8 cellular contexts compared by ENCODE assay signal in the genomic region with DNA sequence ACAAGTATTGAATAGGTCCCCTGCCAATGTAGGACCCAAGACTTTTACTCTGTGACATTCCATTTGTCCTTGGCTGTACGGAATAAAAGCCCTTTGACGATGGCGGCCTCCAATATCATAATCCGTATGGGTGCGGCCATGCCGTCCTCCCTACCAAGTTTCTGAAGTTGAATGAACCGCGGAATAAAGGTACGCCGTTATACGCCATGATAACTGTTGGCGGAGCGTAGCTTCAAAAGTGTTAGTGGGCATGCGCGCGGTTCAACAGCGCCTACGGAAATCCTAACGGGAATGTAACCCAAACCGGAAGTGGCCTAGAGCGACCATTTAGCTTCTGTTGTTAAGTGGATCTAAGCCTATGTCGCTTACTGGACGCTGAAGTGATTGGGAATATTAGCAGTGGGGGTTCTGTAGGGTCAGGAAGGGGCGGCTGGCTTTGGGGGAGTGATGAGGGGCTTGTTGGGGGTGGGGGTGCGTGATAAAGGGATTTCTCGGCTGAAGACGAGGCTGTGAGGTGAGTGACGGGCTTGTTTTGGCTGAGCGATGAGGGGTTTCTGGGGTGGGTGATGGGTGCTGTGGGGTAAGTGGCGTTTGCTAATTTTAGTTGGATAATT. TPM values are rescaled to one million over a fixed set of nuclear protein-coding genes. Genes with fewer than 3 reads are reported as not detected.
A peak's percentile ranks its signal among the peaks of the same experiment; 100 is the strongest.
DNase-seq lines count a peak whose midpoint lies in the region; ATAC-seq and FAIRE-seq lines count a peak whose summit lies in the region.

A gene (plus strand): TSS at position 322 of the 614 bp plus-strand sequence. CDS start 2,047 bp downstream, outside the sequence.

- H3K27ac ChIP-seq in CD4-positive, alpha-beta memory T cell (ENCODE audit: low read depth, low read length), result no peak within 1 kb of the TSS
- peak within 1 kb of the TSS; percentile 35 to 73 for H3K27ac ChIP-seq in esophagus (ENCODE audit: low read depth in 2 of 2, low read length in 1 of 2)

- intact Hi-C loops in CD4-positive, alpha-beta memory T cell (cut with micrococcal nuclease), result loop anchor here (1.0 to 5.0 kb wide), 2 partner anchors 23 to 131 kb away; no protein-coding TSS in a partner anchor

- peak within 1 kb of the TSS; percentile 63 to 94 (median 85) for H3K27ac Mint-ChIP-seq in CD4-positive, alpha-beta memory T cell

- peaks cover 7% of the 10 kb centered on the region for H3K36me3 ChIP-seq in CD4-positive, alpha-beta memory T cell (ENCODE audit: insufficient read depth, low read length)
- H3K36me3 ChIP-seq in esophagus (ENCODE audit: control insufficient read depth in 2 of 2, insufficient read depth in 2 of 2, low read length in 1 of 2), result peaks cover 0 to 3% of the 10 kb centered on the region in 2 donors

- H3K4me3 Mint-ChIP-seq in CD4-positive, alpha-beta memory T cell, result peak within 1 kb of the TSS; percentile 94 to 100 (median 96)

- H3K27me3 ChIP-seq in CD4-positive, alpha-beta memory T cell (ENCODE audit: insufficient read depth, low read length), result no peaks in the 10 kb centered on the region
- H3K27me3 ChIP-seq in esophagus (ENCODE audit: control insufficient read depth in 1 of 2, insufficient read depth in 2 of 2, low read length in 2 of 2), result no peaks in the 10 kb centered on the region

- H3K4me1 ChIP-seq in CD4-positive, alpha-beta memory T cell (ENCODE audit: insufficient read depth, low read length), result peaks cover 19% of the 10 kb centered on the region
- H3K4me1 ChIP-seq in esophagus (ENCODE audit: control insufficient read depth in 2 of 2, insufficient read depth in 2 of 2, low read length in 1 of 2), result peaks cover 4 to 7% of the 10 kb centered on the region in 2 donors

- no peaks in the 10 kb centered on the region for H3K9me3 ChIP-seq in CD4-positive, alpha-beta memory T cell (ENCODE audit: control insufficient read depth in 1 of 2, low read length in 2 of 2)
- H3K9me3 ChIP-seq in esophagus (ENCODE audit: control insufficient read depth in 2 of 2, insufficient read depth in 1 of 2, low read depth in 1 of 2, low read length in 1 of 2), result no peaks in the 10 kb centered on the region

- H3K27me3 Mint-ChIP-seq in CD4-positive, alpha-beta memory T cell, result peaks cover 3 to 6% of the 10 kb centered on the region in 2 donors

- CTCF ChIA-PET in CD4-positive, alpha-beta memory T cell (lab: Charles Lee; ENCODE audit: partially characterized antibody), result interaction anchor here (0.5 kb wide), 1 partner anchor 143 kb away, joined by 3 read pairs; no protein-coding TSS in a partner anchor

- WGBS in esophagus, 2 donors, result 0% methylated on average over 30 of the region's 30 CpGs

- H3K4me1 Mint-ChIP-seq in CD4-positive, alpha-beta memory T cell, result peaks cover 19 to 36% (median 25%) of the 10 kb centered on the region in 4 donors

- H3K4me3 ChIP-seq in CD4-positive, alpha-beta memory T cell (ENCODE audit: low read length in 2 of 2), result peak within 1 kb of the TSS; percentile 39 to 68
- H3K4me3 ChIP-seq in esophagus (ENCODE audit: low read depth in 1 of 2, low read length in 2 of 2), result peak within 1 kb of the TSS; percentile 63 to 94

- H3K36me3 Mint-ChIP-seq in CD4-positive, alpha-beta memory T cell, result peaks cover 18 to 37% of the 10 kb centered on the region in 2 donors

- DNase-seq in CD4-positive, alpha-beta memory T cell, result peak; percentile 71 to 79 (median 74)
- DNase-seq in HTR-8/SVneo (ENCODE audit: insufficient read length, low spot score) (peak; percentile 90), OCI-M1 (lab: John Stamatoyannopoulos, UW) (peak; percentile 99), activated T-cell treated with anti-CD3 and anti-CD28 coated beads for 48 hours (ENCODE audit: low read depth) (peak; percentile 79), mucosa of gallbladder (ENCODE audit: low spot score) (peak; percentile 97)
- DNase-seq in stimulated activated CD8-positive, alpha-beta memory T cell treated with anti-CD3 and anti-CD28 coated beads, Interleukin-4, amount 100 ng/mL, for 1 hour (ENCODE audit: low read depth in 2 of 2, low spot score in 1 of 2), result peak; percentile 45 to 74

- FAIRE-seq in HTR-8/SVneo (lab: Jason Lieb, UNC), result peak; percentile 93

- POLR2A ChIA-PET in CD4-positive, alpha-beta memory T cell (lab: Charles Lee; ENCODE audit: partially characterized antibody), result interaction anchor here (1.0 kb wide), 2 partner anchors 23 to 133 kb away, joined by 4 to 7 read pairs; no protein-coding TSS in a partner anchor

- H3K9me3 Mint-ChIP-seq in CD4-positive, alpha-beta memory T cell, result peaks cover 0 to 4% (median 0%) of the 10 kb centered on the region in 8 donors

- ATAC-seq in GM19468 (IDR thresholded peaks at IDR 0.05; ENCODE audit: extremely low read depth, unreplicated experiment), result peak; percentile 69

RNA-seq across cellular contexts. Expression of the gene that starts here (rescaled TPM):
- 10 to 100 TPM; 17.1 to 17.4 TPM for total RNA-seq in CD4-positive, alpha-beta memory T cell
- 1 to 10 TPM in 1 of 2 donors, under 1 TPM in 1; 0.65 to 2.6 TPM for polyA plus RNA-seq in CD4-positive, alpha-beta memory T cell
- 1 to 10 TPM; 1.5 to 1.9 TPM for polyA plus RNA-seq in esophagus
- total RNA-seq in mucosa of gallbladder, result 9.4 TPM
